8 cellular contexts compared by ENCODE assay signal in the genomic region with DNA sequence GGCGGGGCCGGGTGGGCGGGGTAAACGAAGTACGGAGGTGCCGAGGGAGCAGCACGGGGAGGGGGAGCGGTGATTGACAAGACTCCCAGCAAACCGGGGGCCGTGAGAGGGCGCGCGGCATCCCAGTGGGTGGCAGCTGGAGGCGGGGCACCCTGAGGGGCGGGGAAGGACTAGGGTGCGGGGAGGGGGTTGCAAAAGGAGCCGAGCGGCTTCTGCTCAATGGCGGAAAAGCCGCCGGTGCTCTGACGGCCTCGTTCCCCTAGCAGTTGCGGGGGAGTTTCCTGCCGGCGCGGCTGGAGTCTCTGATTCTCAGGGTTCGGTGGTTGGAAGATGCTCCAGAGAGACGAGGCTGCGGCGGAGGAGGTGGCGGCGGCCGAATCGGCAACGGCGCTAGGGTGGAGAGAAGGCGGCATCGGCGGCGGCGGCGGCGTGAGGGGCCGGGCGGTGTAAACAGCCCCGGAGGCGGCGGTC. TPM values are rescaled to one million over a fixed set of nuclear protein-coding genes. Genes with fewer than 3 reads are reported as not detected.
DNase-seq lines count a peak whose midpoint lies in the region; ATAC-seq and TF ChIP-seq lines count a peak whose summit lies in the region.

A gene (plus strand): TSS at position 192 of the 471 bp plus-strand sequence. CDS start 32,325 bp downstream, outside the sequence.

- H2AFZ ChIP-seq in MM.1S (ENCODE audit: low read length): peak within 1 kb of the TSS; percentile 59

- intact Hi-C loops in Caco-2 (cut with micrococcal nuclease; ENCODE audit: unreplicated experiment): loop anchor here (1.0 to 5.0 kb wide), 7 partner anchors 32 to 171 kb away; a partner anchor contains a TSS
- intact Hi-C loops in ovary (cut with DNase I): no loop called here
- intact Hi-C loops in tibial artery (cut with DNase I; ENCODE audit: low total_unique reads): loop anchor here (2.0 to 10.0 kb wide), 2 partner anchors 84 to 98 kb away; no protein-coding TSS in a partner anchor

- H3K27ac ChIP-seq in MM.1S (ENCODE audit: low read length): peak within 1 kb of the TSS; percentile 91
- peak within 1 kb of the TSS; percentile 95 to 97 for H3K27ac ChIP-seq in ovary
- H3K27ac ChIP-seq in tibial artery: peak within 1 kb of the TSS; percentile 95 to 99

- peak in 1 of 2 experiments; percentile 100 for DNase-seq in Caco-2
- no peak for DNase-seq in MM.1S
- peak; percentile 99 to 100 for DNase-seq in activated T-cell treated with anti-CD3 and anti-CD28 coated beads, Interleukin-2, amount 50 U/mL, for 48 hours
- DNase-seq in fibroblast of pulmonary artery (ENCODE audit: low read depth): no peak
- DNase-seq in ovary: peak in 4 of 5 donors; percentile 99
- DNase-seq in tibial artery: peak in 1 of 2 donors; percentile 99
- no peak for DNase-seq in GM10266 (ENCODE audit: extremely low spot score)

- peak; percentile 94 for TF ChIP-seq POLR2A in ovary (IDR thresholded peaks at IDR 0.05)

- H3K4me3 ChIP-seq in Caco-2 (ENCODE audit: low read depth, low read length) (peak within 1 kb of the TSS; percentile 98), MM.1S (ENCODE audit: low read length) (peak within 1 kb of the TSS; percentile 73), fibroblast of pulmonary artery (replicated peaks; ENCODE audit: low read depth, low read length) (peak within 1 kb of the TSS; percentile 70), ovary (peak within 1 kb of the TSS; percentile 92), tibial artery (peak within 1 kb of the TSS; percentile 68 to 98)

- peak within 1 kb of the TSS; percentile 84 for H3K9ac ChIP-seq in MM.1S (ENCODE audit: low read length)

- H3K27me3 ChIP-seq in Caco-2 (replicated peaks; ENCODE audit: control insufficient read depth, insufficient read depth, low read length): no peaks in the 10 kb centered on the region
- no peaks in the 10 kb centered on the region for H3K27me3 ChIP-seq in MM.1S (replicated peaks; ENCODE audit: insufficient read depth, low read length)
- no peaks in the 10 kb centered on the region for H3K27me3 ChIP-seq in ovary
- H3K27me3 ChIP-seq in tibial artery: no peaks in the 10 kb centered on the region

- no peaks in the 10 kb centered on the region for H3K9me3 ChIP-seq in Caco-2
- H3K9me3 ChIP-seq in MM.1S (replicated peaks; ENCODE audit: insufficient read depth, low read length): no peaks in the 10 kb centered on the region
- H3K9me3 ChIP-seq in ovary: no peaks in the 10 kb centered on the region
- H3K9me3 ChIP-seq in tibial artery: no peaks in the 10 kb centered on the region

- H4K20me1 ChIP-seq in MM.1S (ENCODE audit: insufficient read depth, low read length): peaks cover 10% of the 10 kb centered on the region; the same call in 1 of the 2 replicates

- peak within 1 kb of the TSS; percentile 97 for H3K4me3 Mint-ChIP-seq in Caco-2 (ENCODE audit: unreplicated experiment)

- no peaks in the 10 kb centered on the region for H3K9me3 Mint-ChIP-seq in Caco-2 (ENCODE audit: unreplicated experiment)

- peak within 1 kb of the TSS; percentile 98 for H3K27ac Mint-ChIP-seq in Caco-2 (ENCODE audit: unreplicated experiment)

- H3K4me2 ChIP-seq in MM.1S (ENCODE audit: low read depth, low read length): peak within 1 kb of the TSS; percentile 91

- CTCF ChIA-PET in Caco-2 (lab: Charles Lee): interaction anchor here (0.6 to 2.1 kb wide), 4 partner anchors 37 to 125 kb away, joined by 4 to 7 read pairs (median 6); no protein-coding TSS in a partner anchor

- peaks cover 50% of the 10 kb centered on the region for H3K79me2 ChIP-seq in MM.1S (ENCODE audit: low read length)

- POLR2A ChIA-PET in Caco-2 (lab: Charles Lee): interaction anchor here (0.6 to 2.0 kb wide), 10 partner anchors 13 to 1405 kb away, joined by 3 to 9 read pairs (median 6); a partner anchor contains a TSS

- H3K36me3 Mint-ChIP-seq in Caco-2 (ENCODE audit: insufficient read depth, unreplicated experiment): peaks cover 37% of the 10 kb centered on the region

- no peaks in the 10 kb centered on the region for H3K27me3 Mint-ChIP-seq in Caco-2 (ENCODE audit: insufficient read depth, unreplicated experiment)

- H3K9me2 ChIP-seq in MM.1S (replicated peaks; ENCODE audit: insufficient read depth, low read length): no peaks in the 10 kb centered on the region

- H3K36me3 ChIP-seq in Caco-2 (ENCODE audit: control insufficient read depth, insufficient read depth, low read length) (no peaks in the 10 kb centered on the region), MM.1S (replicated peaks; ENCODE audit: insufficient read depth, low read length) (no peaks in the 10 kb centered on the region), ovary (no peaks in the 10 kb centered on the region), tibial artery (no peaks in the 10 kb centered on the region)

- H3K4me1 ChIP-seq in Caco-2: peaks cover 6% of the 10 kb centered on the region; the same call in 1 of the 2 replicates
- 0 out of 2 replicates have a peak, but pooled peaks cover 5% of the 10 kb centered on the region for H3K4me1 ChIP-seq in MM.1S (ENCODE audit: low read length)
- peaks cover 4% of the 10 kb centered on the region for H3K4me1 ChIP-seq in ovary (ENCODE audit: insufficient read depth)
- peaks cover 0 to 35% (median 9%) of the 10 kb centered on the region in 4 donors for H3K4me1 ChIP-seq in tibial artery

- peak; percentile 74 for ATAC-seq in GM21825 (IDR thresholded peaks at IDR 0.05; ENCODE audit: unreplicated experiment)

- peaks cover 29% of the 10 kb centered on the region for H3K4me1 Mint-ChIP-seq in Caco-2 (ENCODE audit: low read depth, unreplicated experiment)

- WGBS in ovary, 3 donors: 0 to 1% (median 1%) methylated on average over 32 to 49 of the region's 49 CpGs

- BruUV-seq in Caco-2 (replicated peaks; lab: Mats Ljungman, UMichigan): no TSS peak

- H3F3A ChIP-seq in MM.1S (ENCODE audit: insufficient read depth, low read length): peaks cover 15% of the 10 kb centered on the region; the same call in 1 of the 2 replicates

- TF ChIP-seq EP300 in ovary (IDR thresholded peaks at IDR 0.05): no peak

- no peak for TF ChIP-seq CTCF in Caco-2 (IDR thresholded peaks at IDR 0.05; ENCODE audit: insufficient read depth in 1 of 2, low read depth in 1 of 2, low read length in 1 of 2, severe bottlenecking in 1 of 2, unreplicated experiment in 1 of 2)
- TF ChIP-seq CTCF in MM.1S (IDR thresholded peaks at IDR 0.05; ENCODE audit: low read length): no peak
- TF ChIP-seq CTCF in fibroblast of pulmonary artery (IDR thresholded peaks at IDR 0.05; ENCODE audit: low read length, missing control alignments): no peak
- peak in 1 of 3 donors; percentile 22 for TF ChIP-seq CTCF in ovary (IDR thresholded peaks at IDR 0.05)
- TF ChIP-seq CTCF in tibial artery (IDR thresholded peaks at IDR 0.05): no peak
- TF ChIP-seq CTCF in GM10266 (IDR thresholded peaks at IDR 0.05; ENCODE audit: control insufficient read depth, insufficient read depth, low read depth, missing control alignments): no peak

RNA-seq across cellular contexts. Expression of the gene that starts here (rescaled TPM):
- total RNA-seq in Caco-2 (2022) (82.9 and 85.4 TPM in 2 replicates), ovary (10 to 100 TPM; 31.2 to 43.4 (median 35.7) TPM)
- polyA plus RNA-seq in ovary: 10 to 100 TPM; 27.6 to 35.8 TPM

Comparison
In these comparisons a context has a peak if more than half of its experiments do, and no peak if none do; other contexts are left out.
1. DNase-seq: peak in activated T-cell treated with anti-CD3 and anti-CD28 coated beads, Interleukin-2, amount 50 U/mL, for 48 hours (2 of 2) and ovary (4 of 5); none in MM.1S (single experiment), fibroblast of pulmonary artery (single experiment) and GM10266 (single experiment).
2. intact Hi-C loops: an anchor here in Caco-2 (1.0 to 5.0 kb wide) and tibial artery (2.0 to 10.0 kb wide); none called in ovary.
3. Peak in every context shown above with its lines, with median percentiles within 50 percentile points of each other: H3K4me3 ChIP-seq and H3K27ac ChIP-seq.